ENCODE assay signal across 8 cellular contexts in the genomic region with DNA sequence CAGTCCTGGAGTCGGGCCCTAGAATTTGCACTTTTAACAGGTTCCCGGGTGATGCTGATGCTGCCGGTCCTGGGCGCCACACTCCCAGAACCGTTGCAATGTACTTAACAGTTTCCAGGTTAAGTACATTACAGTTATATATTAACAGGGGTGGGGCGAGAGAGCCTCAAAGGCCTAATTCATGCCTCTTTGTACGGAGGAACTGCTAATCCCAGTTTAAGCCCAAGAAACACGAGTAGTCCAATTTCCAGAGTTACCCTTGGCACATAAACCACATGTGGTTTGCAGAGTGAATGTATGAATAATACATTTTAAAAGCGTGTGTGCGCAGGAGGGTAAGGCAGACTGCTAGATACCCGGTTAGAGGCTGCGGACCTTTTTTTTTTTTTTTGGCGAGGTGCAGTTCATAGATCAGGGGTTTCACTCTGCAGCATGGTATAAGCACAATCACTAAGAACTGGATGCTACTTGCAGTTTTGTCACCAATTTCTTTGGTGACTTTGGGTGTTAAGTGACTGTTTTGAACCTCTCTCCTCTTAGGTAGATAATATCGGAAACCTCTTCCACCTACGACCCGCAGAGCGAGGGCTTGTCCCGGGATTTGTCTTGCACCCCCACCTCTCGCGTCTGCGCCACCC. TPM values are rescaled to one million over a fixed set of nuclear protein-coding genes. Genes with fewer than 3 reads are reported as not detected.
DNase-seq lines count a peak whose midpoint lies in the region; ATAC-seq and TF ChIP-seq lines count a peak whose summit lies in the region.

No MANE protein-coding gene starts in this region.

- H3K9me3 Mint-ChIP-seq in CD14-positive monocyte = no peaks in the 10 kb centered on the region

- peaks cover 12 to 13% of the 10 kb centered on the region in 2 donors for H3K36me3 Mint-ChIP-seq in CD14-positive monocyte

- H3K4me1 ChIP-seq in colonic mucosa = peaks cover 5% of the 10 kb centered on the region
- H3K4me1 ChIP-seq in aorta (ENCODE audit: control insufficient read depth in 1 of 2, insufficient read depth in 2 of 2, low read length in 2 of 2) = peaks cover 2 to 5% of the 10 kb centered on the region in 2 donors

- no peaks in the 10 kb centered on the region for H3K36me3 ChIP-seq in colonic mucosa
- H3K36me3 ChIP-seq in aorta (ENCODE audit: control insufficient read depth in 1 of 2, insufficient read depth in 2 of 2, low read length in 1 of 2) = no peaks in the 10 kb centered on the region

- no peak for DNase-seq in CD14-positive monocyte (ENCODE audit: low spot score)
- peak; percentile 37 for DNase-seq in NCI-H82 treated with DMSO at 0.1 percent for 48 hours (lab: John Stamatoyannopoulos, UW; ENCODE audit: unreplicated experiment)
- peak; percentile 49 for DNase-seq in colonic mucosa
- DNase-seq in medulla oblongata (ENCODE audit: extremely low spot score) = peak; percentile 52
- no peak for DNase-seq in aorta
- DNase-seq in amniotic stem cell (lab: John Stamatoyannopoulos, UW) = no peak

- H3K27me3 Mint-ChIP-seq in CD14-positive monocyte (ENCODE audit: low read depth in 3 of 3) = no peaks in the 10 kb centered on the region

- H3K27me3 ChIP-seq in colonic mucosa (no peaks in the 10 kb centered on the region), aorta (ENCODE audit: control insufficient read depth in 1 of 2, insufficient read depth in 2 of 2, low read length in 1 of 2) (no peaks in the 10 kb centered on the region)

- H3K4me1 Mint-ChIP-seq in CD14-positive monocyte = peaks cover 13% of the 10 kb centered on the region

- WGBS in aorta, 2 donors = 0% methylated on average over 21 of the region's 21 CpGs

- no peak overlapping the region for H3K4me3 Mint-ChIP-seq in CD14-positive monocyte

- H3K27ac ChIP-seq in colonic mucosa (peak overlapping the region; percentile 54), aorta (ENCODE audit: low read depth in 1 of 2, low read length in 2 of 2) (peak overlapping the region in 1 of 2 donors; percentile 35)

- ATAC-seq in GM18867 (IDR thresholded peaks at IDR 0.05; ENCODE audit: unreplicated experiment) (peak; percentile 21), HG03025 (IDR thresholded peaks at IDR 0.05; ENCODE audit: low FRiP score, unreplicated experiment) (peak; percentile 22), aorta (ENCODE audit: low FRiP score) (peak; percentile 16)

- H3K27ac Mint-ChIP-seq in CD14-positive monocyte = peak overlapping the region in 2 of 7 donors; percentile 2 to 31

- peak; percentile 18 for TF ChIP-seq CTCF in CD14-positive monocyte (IDR thresholded peaks at IDR 0.05)
- TF ChIP-seq CTCF in colonic mucosa (IDR thresholded peaks at IDR 0.05) = no peak

- no peaks in the 10 kb centered on the region for H3K9me3 ChIP-seq in colonic mucosa
- no peaks in the 10 kb centered on the region for H3K9me3 ChIP-seq in aorta (ENCODE audit: control insufficient read depth, low read length)

- H3K9ac ChIP-seq in colonic mucosa (ENCODE audit: low read depth in 2 of 2, low read length in 2 of 2) = peak overlapping the region; percentile 83 to 84

- intact Hi-C loops in CD14-positive monocyte (cut with micrococcal nuclease) = no loop called here
- intact Hi-C loops in colonic mucosa (cut with DNase I) = no loop called here
- intact Hi-C loops in aorta (cut with DNase I) = no loop called here

- H3K4me3 ChIP-seq in colonic mucosa (peak overlapping the region; percentile 65), aorta (ENCODE audit: low read length in 2 of 2) (peak overlapping the region; percentile 72 to 80)

RNA-seq across cellular contexts. Expression of a gene that starts 0.7 kb away (rescaled TPM):
- 10 to 100 TPM; 13.2 to 24.8 TPM for polyA plus RNA-seq in CD14-positive monocyte
- total RNA-seq in colonic mucosa = 10 to 100 TPM; 58.3 to 70.5 TPM
- 10 to 100 TPM; 37.0 to 47.4 TPM for total RNA-seq in aorta
- 10 to 100 TPM; 40.8 to 62.6 TPM for polyA plus RNA-seq in aorta

RNA-seq across cellular contexts. Expression of a gene that starts 0.8 kb away (rescaled TPM):
- under 1 TPM; 0.27 to 0.44 TPM for polyA plus RNA-seq in CD14-positive monocyte
- 1 to 10 TPM; 6.2 to 6.6 TPM for total RNA-seq in colonic mucosa
- total RNA-seq in aorta = 10 to 100 TPM; 20.4 to 21.5 TPM
- polyA plus RNA-seq in aorta = 1 to 10 TPM in 1 of 2 donors, under 1 TPM in 1; 0.75 to 4.0 TPM

Comparison
In these comparisons a context has a peak if more than half of its experiments do, and no peak if none do; other contexts are left out.
1. DNase-seq: peak in NCI-H82 treated with DMSO at 0.1 percent for 48 hours (single experiment), colonic mucosa (single experiment) and medulla oblongata (single experiment); none in CD14-positive monocyte (single experiment), aorta (0 of 2) and amniotic stem cell (single experiment).
2. Peak in every context shown above with its lines, with median percentiles within 50 percentile points of each other: ATAC-seq.